In genomic region chr12:5433081-5433839, GRCh38 we compare ENCODE assay signal across 8 cellular contexts. TPM values are rescaled to one million over a fixed set of nuclear protein-coding genes. Genes with fewer than 3 reads are reported as not detected.
DNase-seq lines count a peak whose midpoint lies in the region; ATAC-seq and TF ChIP-seq lines count a peak whose summit lies in the region.

No MANE protein-coding gene starts in this region.

- no peaks in the 10 kb centered on the region for H3K36me3 ChIP-seq in neuronal stem cell (replicated peaks in 1 of 2; ENCODE audit: control insufficient read depth in 2 of 2, insufficient read depth in 2 of 2, low read length in 2 of 2)
- no peaks in the 10 kb centered on the region for H3K36me3 ChIP-seq in effector memory CD4-positive, alpha-beta T cell (ENCODE audit: control insufficient read depth, insufficient read depth, low read length)

- TF ChIP-seq CTCF in AG10803 (conservative IDR thresholded peaks at IDR 0.05; ENCODE audit: low read length) = no peak; the same call in 1 of the 2 replicates

- H2AFZ ChIP-seq in neuronal stem cell (ENCODE audit: low read length) = peak overlapping the region; percentile 87

- no peak overlapping the region for H4K91ac ChIP-seq in neuronal stem cell (ENCODE audit: low read depth, low read length, poor library complexity)

- POLR2A ChIA-PET in activated CD4-positive, alpha-beta T cell treated with anti-CD3 and anti-CD28 coated beads, Interleukin-2, amount 10 ng/mL, durations not matched to agents 7 days and 5 days (lab: Charles Lee) = no interaction called here

- peak overlapping the region; percentile 88 for H3K9ac ChIP-seq in neuronal stem cell (ENCODE audit: low read depth, low read length, poor library complexity)

- no peak overlapping the region for H4K8ac ChIP-seq in neuronal stem cell (ENCODE audit: low read depth, low read length)

- WGBS in neuronal stem cell (ENCODE audit: extremely low coverage in 2 of 2, insufficient read length in 2 of 2, insufficient replicate concordance in 1 of 2), 2 donors = no CpG with 5 or more reads among the region's 59 CpGs

- H3K18ac ChIP-seq in neuronal stem cell (ENCODE audit: low read length) = peak overlapping the region; percentile 92

- H3K4me3 Mint-ChIP-seq in activated CD4-positive, alpha-beta T cell treated with anti-CD3 and anti-CD28 coated beads, Interleukin-2, amount 10 ng/mL, durations not matched to agents 7 days and 5 days = no peak overlapping the region
- H3K4me3 Mint-ChIP-seq in activated CD8-positive, alpha-beta memory T cell treated with anti-CD3 and anti-CD28 coated beads, Interleukin-2, amount 10 ng/mL, durations not matched to agents 7 days and 5 days = no peak overlapping the region

- H3K4me3 ChIP-seq in AG10803 (ENCODE audit: low read length) (peak overlapping the region; percentile 95), neuronal stem cell (ENCODE audit: low read length in 2 of 2) (peak overlapping the region in 1 of 2 donors; percentile 85)
- no peak overlapping the region for H3K4me3 ChIP-seq in effector memory CD4-positive, alpha-beta T cell (ENCODE audit: insufficient read depth, low read depth, low read length, poor library complexity, severe bottlenecking)

- H3K14ac ChIP-seq in neuronal stem cell (ENCODE audit: low read length) = peak overlapping the region; percentile 21

- H3K27ac ChIP-seq in neuronal stem cell (replicated peaks; ENCODE audit: low read length) = no peak overlapping the region
- H3K27ac ChIP-seq in effector memory CD4-positive, alpha-beta T cell (ENCODE audit: insufficient read depth, low read length, poor library complexity, severe bottlenecking) = no peak overlapping the region

- H3K9me3 ChIP-seq in neuronal stem cell (replicated peaks in 1 of 2; ENCODE audit: control insufficient read depth in 2 of 2, insufficient read depth in 1 of 2, low read depth in 1 of 2, low read length in 2 of 2) = peaks cover 0 to 4% of the 10 kb centered on the region in 2 donors
- no peaks in the 10 kb centered on the region for H3K9me3 ChIP-seq in effector memory CD4-positive, alpha-beta T cell (ENCODE audit: control insufficient read depth, low read length)

- H3K27me3 ChIP-seq in neuronal stem cell (ENCODE audit: control insufficient read depth in 3 of 3, insufficient read depth in 3 of 3, low read depth in 1 of 3, low read length in 3 of 3) = peaks cover 0 to 86% (median 3%) of the 10 kb centered on the region in 3 experiments
- peaks cover 11% of the 10 kb centered on the region for H3K27me3 ChIP-seq in effector memory CD4-positive, alpha-beta T cell (replicated peaks; ENCODE audit: control insufficient read depth, insufficient read depth, low read length, poor library complexity, severe bottlenecking)

- peak overlapping the region; percentile 40 for H2BK15ac ChIP-seq in neuronal stem cell (ENCODE audit: low read length)

- H2BK120ac ChIP-seq in neuronal stem cell (ENCODE audit: low read depth, low read length) = peak overlapping the region; percentile 12

- no peak overlapping the region for H2BK5ac ChIP-seq in neuronal stem cell (ENCODE audit: low read length)

- peak overlapping the region; percentile 48 for H2AK5ac ChIP-seq in neuronal stem cell (ENCODE audit: low read depth, low read length)

- peaks cover 14% of the 10 kb centered on the region for H3K4me1 Mint-ChIP-seq in activated CD4-positive, alpha-beta T cell treated with anti-CD3 and anti-CD28 coated beads, Interleukin-2, amount 10 ng/mL, durations not matched to agents 7 days and 5 days
- peaks cover 3% of the 10 kb centered on the region for H3K4me1 Mint-ChIP-seq in activated CD8-positive, alpha-beta memory T cell treated with anti-CD3 and anti-CD28 coated beads, Interleukin-2, amount 10 ng/mL, durations not matched to agents 7 days and 5 days

- no peak overlapping the region for H3K27ac Mint-ChIP-seq in activated CD4-positive, alpha-beta T cell treated with anti-CD3 and anti-CD28 coated beads, Interleukin-2, amount 10 ng/mL, durations not matched to agents 7 days and 5 days
- no peak overlapping the region for H3K27ac Mint-ChIP-seq in activated CD8-positive, alpha-beta memory T cell treated with anti-CD3 and anti-CD28 coated beads, Interleukin-2, amount 10 ng/mL, durations not matched to agents 7 days and 5 days

- ATAC-seq in GM21619 (IDR thresholded peaks at IDR 0.05; ENCODE audit: unreplicated experiment) = no peak
- no peak for ATAC-seq in activated CD8-positive, alpha-beta memory T cell treated with anti-CD3 and anti-CD28 coated beads, Interleukin-2, amount 10 ng/mL, durations not matched to agents 7 days and 5 days

- no peak overlapping the region for H3K23ac ChIP-seq in neuronal stem cell (ENCODE audit: low read depth, low read length, poor library complexity)

- peaks cover 12 to 18% of the 10 kb centered on the region in 2 donors for H3K4me1 ChIP-seq in neuronal stem cell (ENCODE audit: control insufficient read depth in 2 of 2, insufficient read depth in 1 of 2, low read depth in 1 of 2, low read length in 2 of 2)
- peaks cover 4% of the 10 kb centered on the region for H3K4me1 ChIP-seq in effector memory CD4-positive, alpha-beta T cell (ENCODE audit: control insufficient read depth, insufficient read depth, low read length, poor library complexity, severe bottlenecking)

- DNase-seq in AG10803 (ENCODE audit: low read depth) = peak; percentile 45
- DNase-seq in NCI-H345 (lab: John Stamatoyannopoulos, UW) = peak; percentile 57
- peak; percentile 18 for DNase-seq in glomerular visceral epithelial cell (ENCODE audit: extremely low spot score)
- peak; percentile 21 for DNase-seq in neuronal stem cell (ENCODE audit: low spot score)
- DNase-seq in activated CD4-positive, alpha-beta T cell treated with anti-CD3 and anti-CD28 coated beads, Interleukin-2, amount 10 ng/mL, durations not matched to agents 7 days and 5 days = no peak
- no peak for DNase-seq in activated CD8-positive, alpha-beta memory T cell treated with anti-CD3 and anti-CD28 coated beads, Interleukin-2, amount 10 ng/mL, durations not matched to agents 7 days and 5 days
- no peak for DNase-seq in effector memory CD4-positive, alpha-beta T cell

- peak overlapping the region; percentile 96 for H3K4me2 ChIP-seq in neuronal stem cell (ENCODE audit: insufficient read depth, low read length, poor library complexity, severe bottlenecking)

- peaks cover 4% of the 10 kb centered on the region for H3K36me3 Mint-ChIP-seq in activated CD4-positive, alpha-beta T cell treated with anti-CD3 and anti-CD28 coated beads, Interleukin-2, amount 10 ng/mL, durations not matched to agents 7 days and 5 days (ENCODE audit: low read depth)
- H3K36me3 Mint-ChIP-seq in activated CD8-positive, alpha-beta memory T cell treated with anti-CD3 and anti-CD28 coated beads, Interleukin-2, amount 10 ng/mL, durations not matched to agents 7 days and 5 days = no peaks in the 10 kb centered on the region

- peak overlapping the region; percentile 39 for H3K4ac ChIP-seq in neuronal stem cell (ENCODE audit: low read length)

- CTCF ChIA-PET in activated CD4-positive, alpha-beta T cell treated with anti-CD3 and anti-CD28 coated beads, Interleukin-2, amount 10 ng/mL, durations not matched to agents 7 days and 5 days (lab: Charles Lee) = no interaction called here
- CTCF ChIA-PET in activated CD8-positive, alpha-beta memory T cell treated with anti-CD3 and anti-CD28 coated beads, Interleukin-2, amount 10 ng/mL, durations not matched to agents 7 days and 5 days (lab: Charles Lee) = no interaction called here

- peaks cover 48% of the 10 kb centered on the region for H3K27me3 Mint-ChIP-seq in activated CD4-positive, alpha-beta T cell treated with anti-CD3 and anti-CD28 coated beads, Interleukin-2, amount 10 ng/mL, durations not matched to agents 7 days and 5 days
- peaks cover 44% of the 10 kb centered on the region for H3K27me3 Mint-ChIP-seq in activated CD8-positive, alpha-beta memory T cell treated with anti-CD3 and anti-CD28 coated beads, Interleukin-2, amount 10 ng/mL, durations not matched to agents 7 days and 5 days

- no peaks in the 10 kb centered on the region for H3K9me3 Mint-ChIP-seq in activated CD4-positive, alpha-beta T cell treated with anti-CD3 and anti-CD28 coated beads, Interleukin-2, amount 10 ng/mL, durations not matched to agents 7 days and 5 days
- no peaks in the 10 kb centered on the region for H3K9me3 Mint-ChIP-seq in activated CD8-positive, alpha-beta memory T cell treated with anti-CD3 and anti-CD28 coated beads, Interleukin-2, amount 10 ng/mL, durations not matched to agents 7 days and 5 days (ENCODE audit: low read depth)

- H3K79me1 ChIP-seq in neuronal stem cell (ENCODE audit: low read depth, low read length) = peaks cover 9% of the 10 kb centered on the region

- H2BK12ac ChIP-seq in neuronal stem cell (ENCODE audit: low read length) = peak overlapping the region; percentile 5

RNA-seq across cellular contexts. Expression of gene NTF3, which starts 1.4 kb away (rescaled TPM):
- polyA plus RNA-seq in neuronal stem cell (2013, experiment 1 of 2) = 6.3 TPM
- polyA plus RNA-seq in neuronal stem cell (2013, experiment 2 of 2) = 5.6 TPM
- total RNA-seq in activated CD4-positive, alpha-beta T cell treated with anti-CD3 and anti-CD28 coated beads, Interleukin-2, amount 10 ng/mL, durations not matched to agents 7 days and 5 days = not detected
- total RNA-seq in activated CD8-positive, alpha-beta memory T cell treated with anti-CD3 and anti-CD28 coated beads, Interleukin-2, amount 10 ng/mL, durations not matched to agents 7 days and 5 days = not detected

Comparison
In these comparisons a context has a peak if more than half of its experiments do, and no peak if none do; other contexts are left out.
1. DNase-seq: peak in AG10803 (single experiment), NCI-H345 (single experiment), glomerular visceral epithelial cell (single experiment) and neuronal stem cell (single experiment); none in activated CD4-positive, alpha-beta T cell treated with anti-CD3 and anti-CD28 coated beads, Interleukin-2, amount 10 ng/mL, durations not matched to agents 7 days and 5 days (single experiment), activated CD8-positive, alpha-beta memory T cell treated with anti-CD3 and anti-CD28 coated beads, Interleukin-2, amount 10 ng/mL, durations not matched to agents 7 days and 5 days (single experiment) and effector memory CD4-positive, alpha-beta T cell (0 of 3).